Comparison of ENCODE assay signal across 9 cellular contexts in genomic region chr1:211329764-211330201, GRCh38. TPM values are rescaled to one million over a fixed set of nuclear protein-coding genes. Genes with fewer than 3 reads are reported as not detected.
DNase-seq lines count a peak whose midpoint lies in the region; ATAC-seq and TF ChIP-seq lines count a peak whose summit lies in the region.
"Had no signal": no experiment of that assay in that cellular context is flagged by ENCODE, and none has a peak within 500 bp of the region (broad histone marks: within the 10 kb centered on the region; RNA-seq: fewer than 3 reads in every experiment).

No MANE protein-coding gene starts in this region.

- H3K4me3 Mint-ChIP-seq in MCF 10A (ENCODE audit: unreplicated experiment): no peak overlapping the region
- H3K4me3 Mint-ChIP-seq in activated CD8-positive, alpha-beta T cell treated with anti-CD3 and anti-CD28 coated beads, Interleukin-2, amount 10 ng/mL, durations not matched to agents 7 days and 5 days: peak overlapping the region; percentile 89

- H3K36me3 ChIP-seq in breast epithelium (no peaks in the 10 kb centered on the region), sigmoid colon (no peaks in the 10 kb centered on the region)

- H3K27ac ChIP-seq in breast epithelium (peak overlapping the region; percentile 43 to 91), sigmoid colon (no peak overlapping the region)

- TF ChIP-seq POLR2A in breast epithelium (IDR thresholded peaks at IDR 0.05) (no peak), sigmoid colon (IDR thresholded peaks at IDR 0.05) (no peak)

- H3K9me3 Mint-ChIP-seq in MCF 10A (ENCODE audit: unreplicated experiment): no peaks in the 10 kb centered on the region
- no peaks in the 10 kb centered on the region for H3K9me3 Mint-ChIP-seq in activated CD8-positive, alpha-beta T cell treated with anti-CD3 and anti-CD28 coated beads, Interleukin-2, amount 10 ng/mL, durations not matched to agents 7 days and 5 days (ENCODE audit: insufficient read depth)

- H3K4me3 ChIP-seq in breast epithelium (peak overlapping the region in 2 of 3 donors; percentile 10 to 39), sigmoid colon (no peak overlapping the region)

- H3K36me3 Mint-ChIP-seq in MCF 10A (ENCODE audit: insufficient read depth, unreplicated experiment): no peaks in the 10 kb centered on the region
- H3K36me3 Mint-ChIP-seq in activated CD8-positive, alpha-beta T cell treated with anti-CD3 and anti-CD28 coated beads, Interleukin-2, amount 10 ng/mL, durations not matched to agents 7 days and 5 days (ENCODE audit: low read depth): peaks cover 45% of the 10 kb centered on the region

- H3K9me3 ChIP-seq in breast epithelium: no peaks in the 10 kb centered on the region
- H3K9me3 ChIP-seq in sigmoid colon: no peaks in the 10 kb centered on the region

- no peak for TF ChIP-seq EP300 in sigmoid colon (IDR thresholded peaks at IDR 0.05)

- peaks cover 47% of the 10 kb centered on the region for H3K4me1 Mint-ChIP-seq in MCF 10A (ENCODE audit: insufficient read depth, unreplicated experiment)
- peaks cover 81% of the 10 kb centered on the region for H3K4me1 Mint-ChIP-seq in activated CD8-positive, alpha-beta T cell treated with anti-CD3 and anti-CD28 coated beads, Interleukin-2, amount 10 ng/mL, durations not matched to agents 7 days and 5 days (ENCODE audit: low read depth)

- intact Hi-C loops in breast epithelium (cut with DNase I; ENCODE audit: low total_unique reads): no loop called here
- intact Hi-C loops in MCF 10A (cut with micrococcal nuclease): no loop called here
- intact Hi-C loops in sigmoid colon (cut with DNase I): loop anchor here (5.0 to 10.0 kb wide), 6 partner anchors 53 to 325 kb away; partner anchors contain the start of gene RCOR3

- H3K4me1 ChIP-seq in breast epithelium: peaks cover 0 to 4% of the 10 kb centered on the region in 2 donors
- peaks cover 0 to 79% (median 59%) of the 10 kb centered on the region in 4 donors for H3K4me1 ChIP-seq in sigmoid colon

- peak; percentile 51 for ATAC-seq in HG03060 (IDR thresholded peaks at IDR 0.05; ENCODE audit: low read depth, unreplicated experiment)
- peak; percentile 22 for ATAC-seq in activated CD8-positive, alpha-beta T cell treated with anti-CD3 and anti-CD28 coated beads, Interleukin-2, amount 10 ng/mL, durations not matched to agents 7 days and 5 days

- no peak for TF ChIP-seq CTCF in breast epithelium (IDR thresholded peaks at IDR 0.05)
- no peak for TF ChIP-seq CTCF in MCF 10A (IDR thresholded peaks at IDR 0.05; ENCODE audit: unreplicated experiment)
- TF ChIP-seq CTCF in sigmoid colon (IDR thresholded peaks at IDR 0.05): no peak

- no peak overlapping the region for H3K27ac Mint-ChIP-seq in MCF 10A (ENCODE audit: low read depth, unreplicated experiment)
- H3K27ac Mint-ChIP-seq in activated CD8-positive, alpha-beta T cell treated with anti-CD3 and anti-CD28 coated beads, Interleukin-2, amount 10 ng/mL, durations not matched to agents 7 days and 5 days: peak overlapping the region; percentile 92

- CTCF ChIA-PET in MCF 10A (lab: Yijun Ruan, JAX): interaction anchor here (0.5 to 11.2 kb wide), 17 partner anchors 7 to 1512 kb away, joined by 3 to 308 read pairs (median 6); no protein-coding TSS in a partner anchor
- CTCF ChIA-PET in activated CD8-positive, alpha-beta T cell treated with anti-CD3 and anti-CD28 coated beads, Interleukin-2, amount 10 ng/mL, durations not matched to agents 7 days and 5 days (lab: Charles Lee): interaction anchor here (0.8 to 5.2 kb wide), 12 partner anchors 10 to 185 kb away, joined by 3 to 40 read pairs (median 4); no protein-coding TSS in a partner anchor

- POLR2A ChIA-PET in MCF 10A (lab: Yijun Ruan, JAX): interaction anchor here (0.6 to 5.8 kb wide), 7 partner anchors 17 to 346 kb away, joined by 3 to 26 read pairs (median 3); partner anchors contain the start of gene SLC30A1
- POLR2A ChIA-PET in activated CD8-positive, alpha-beta T cell treated with anti-CD3 and anti-CD28 coated beads, Interleukin-2, amount 10 ng/mL, durations not matched to agents 7 days and 5 days (lab: Charles Lee): interaction anchor here (0.6 to 2.6 kb wide), 7 partner anchors 8 to 926 kb away, joined by 3 to 11 read pairs (median 3); no protein-coding TSS in a partner anchor

- BruUV-seq in MCF 10A (replicated peaks; lab: Mats Ljungman, UMichigan): no TSS peak

- H3K27me3 ChIP-seq in breast epithelium (no peaks in the 10 kb centered on the region), sigmoid colon (no peaks in the 10 kb centered on the region)

- 20 to 38% methylated on average over 4 of the region's 4 CpGs for WGBS in sigmoid colon, 2 donors

- DNase-seq in breast epithelium (ENCODE audit: low spot score in 2 of 2) (no peak), MCF 10A (ENCODE audit: unreplicated experiment) (no peak), sigmoid colon (no peak), NCI-H2196 treated with DMSO at 0.1 percent for 48 hours (lab: John Stamatoyannopoulos, UW; ENCODE audit: unreplicated experiment) (no peak), globus pallidus (ENCODE audit: low spot score) (no peak), T-helper 9 cell (no peak)
- peak; percentile 38 for DNase-seq in activated CD8-positive, alpha-beta T cell treated with anti-CD3 and anti-CD28 coated beads, Interleukin-2, amount 10 ng/mL, durations not matched to agents 7 days and 5 days
- DNase-seq: stimulated activated CD4-positive, alpha-beta T cell treated with anti-CD3 and anti-CD28 coated beads, Interleukin-2, amount 100 ng/mL, for 48 hours had no signal

- H3K27me3 Mint-ChIP-seq in MCF 10A (ENCODE audit: insufficient read depth, unreplicated experiment): no peaks in the 10 kb centered on the region
- H3K27me3 Mint-ChIP-seq in activated CD8-positive, alpha-beta T cell treated with anti-CD3 and anti-CD28 coated beads, Interleukin-2, amount 10 ng/mL, durations not matched to agents 7 days and 5 days (ENCODE audit: low read depth): no peaks in the 10 kb centered on the region

RNA-seq across cellular contexts. Expression of gene TRAF5, which starts 3.1 kb away (rescaled TPM):
- total RNA-seq in breast epithelium (10 to 100 TPM; 10.9 to 28.8 (median 21.8) TPM), MCF 10A (2022) (16.0 and 17.8 TPM in 2 replicates), sigmoid colon (10 to 100 TPM; 19.6 to 55.9 (median 27.8) TPM)
- total RNA-seq in activated CD8-positive, alpha-beta T cell treated with anti-CD3 and anti-CD28 coated beads, Interleukin-2, amount 10 ng/mL, durations not matched to agents 7 days and 5 days: 10 to 100 TPM; 61.1 to 64.4 TPM
- 10 to 100 TPM in 1 of 3 donors, 1 to 10 TPM in 2; 2.4 to 20.8 (median 2.5) TPM for polyA plus RNA-seq in sigmoid colon

Comparison
In these comparisons a context has a peak if more than half of its experiments do, and no peak if none do; other contexts are left out.
1. H3K27ac ChIP-seq: peak in breast epithelium (2 of 2); none in sigmoid colon (0 of 4).
2. H3K4me3 ChIP-seq: peak in breast epithelium (2 of 3); none in sigmoid colon (0 of 4).